Comparison of ENCODE assay signal across 8 cellular contexts in the genomic region with DNA sequence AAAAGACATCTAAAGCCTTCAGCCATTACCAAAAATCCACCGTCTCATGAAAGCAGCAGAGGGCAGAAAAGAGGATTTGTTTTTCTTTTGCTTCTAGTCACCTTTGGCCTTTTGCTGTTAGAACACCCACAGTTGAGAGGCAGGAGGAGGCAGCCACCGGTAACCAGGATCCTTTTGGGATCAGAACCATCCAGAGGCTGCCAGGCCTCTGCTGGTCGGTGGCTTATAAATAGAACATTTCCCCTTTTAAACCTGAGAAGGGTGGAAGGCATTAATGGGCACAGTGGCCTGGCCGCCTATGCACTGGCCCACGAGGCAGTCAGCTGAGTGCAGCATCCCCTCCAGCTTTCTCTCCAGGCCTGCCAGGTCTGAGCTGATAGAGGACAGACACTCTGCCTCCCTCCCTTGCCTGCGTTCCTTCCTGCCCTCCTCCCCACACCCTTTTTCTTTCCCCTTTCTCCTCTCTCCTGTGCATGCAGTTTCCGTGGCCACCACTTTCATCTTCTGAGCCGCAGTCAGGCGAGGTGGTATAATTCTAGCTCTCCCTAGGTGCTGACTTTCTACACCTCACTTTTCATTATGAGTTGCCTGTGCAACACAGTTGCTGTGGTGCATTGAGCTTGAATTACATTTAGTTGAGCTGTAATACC.
DNase-seq lines count a peak whose midpoint lies in the region; ATAC-seq and TF ChIP-seq lines count a peak whose summit lies in the region.

No MANE protein-coding gene starts in this region.

- H3K36me3 Mint-ChIP-seq in MCF 10A (ENCODE audit: insufficient read depth, unreplicated experiment) = no peaks in the 10 kb centered on the region
- peaks cover 4% of the 10 kb centered on the region for H3K36me3 Mint-ChIP-seq in T-helper 17 cell (ENCODE audit: low read depth)

- intact Hi-C loops in MCF 10A (cut with micrococcal nuclease) = no loop called here
- intact Hi-C loops in breast epithelium (cut with DNase I; ENCODE audit: low total_unique reads) = loop anchor here (5.0 to 10.0 kb wide), 2 partner anchors 381 to 821 kb away; a partner anchor contains a TSS
- intact Hi-C loops in left colon (cut with DNase I, micrococcal nuclease) = no loop called here

- no peaks in the 10 kb centered on the region for H3K36me3 ChIP-seq in breast epithelium

- H3K27ac Mint-ChIP-seq in MCF 10A (ENCODE audit: low read depth, unreplicated experiment) (peak overlapping the region; percentile 27), T-helper 17 cell (peak overlapping the region; percentile 8)

- H3K27me3 ChIP-seq in breast epithelium = no peaks in the 10 kb centered on the region

- peak overlapping the region in 1 of 2 donors; percentile 50 for H3K27ac ChIP-seq in breast epithelium

- DNase-seq in MCF 10A (ENCODE audit: unreplicated experiment) (no peak), breast epithelium (ENCODE audit: low spot score in 2 of 2) (no peak), T-helper 17 cell (no peak), left colon (peak in 1 of 2 donors; percentile 52), HuH-7 (ENCODE audit: low spot score) (no peak), NCI-H226 (no peak), middle frontal gyrus (ENCODE audit: extremely low spot score, low spot score) (no peak)

- H3K4me1 Mint-ChIP-seq in MCF 10A (ENCODE audit: insufficient read depth, unreplicated experiment) (peaks cover 6% of the 10 kb centered on the region), T-helper 17 cell (peaks cover 13% of the 10 kb centered on the region)

- H3K9me3 ChIP-seq in breast epithelium = no peaks in the 10 kb centered on the region
- no peaks in the 10 kb centered on the region for H3K9me3 ChIP-seq in T-helper 17 cell (ENCODE audit: control insufficient read depth, low read length, poor library complexity, severe bottlenecking)

- H3K4me3 ChIP-seq in breast epithelium = no peak overlapping the region

- no peaks in the 10 kb centered on the region for H3K4me1 ChIP-seq in breast epithelium

- POLR2A ChIA-PET in MCF 10A (lab: Yijun Ruan, JAX) = no interaction called here

- BruUV-seq in MCF 10A (replicated peaks; lab: Mats Ljungman, UMichigan) = no TSS peak

- no peak overlapping the region for H3K4me3 Mint-ChIP-seq in MCF 10A (ENCODE audit: unreplicated experiment)
- H3K4me3 Mint-ChIP-seq in T-helper 17 cell = peak overlapping the region; percentile 47

- TF ChIP-seq POLR2A in breast epithelium (IDR thresholded peaks at IDR 0.05) = no peak

- CTCF ChIA-PET in MCF 10A (lab: Yijun Ruan, JAX) = interaction anchor here (0.6 to 1.6 kb wide), 3 partner anchors 11 to 801 kb away, joined by 3 to 4 read pairs (median 3); no protein-coding TSS in a partner anchor

- H3K27me3 Mint-ChIP-seq in MCF 10A (ENCODE audit: insufficient read depth, unreplicated experiment) = no peaks in the 10 kb centered on the region
- H3K27me3 Mint-ChIP-seq in T-helper 17 cell = no peaks in the 10 kb centered on the region

- no peaks in the 10 kb centered on the region for H3K9me3 Mint-ChIP-seq in MCF 10A (ENCODE audit: unreplicated experiment)

- ATAC-seq in HG02642 (IDR thresholded peaks at IDR 0.05; ENCODE audit: poor library complexity, unreplicated experiment) (peak; percentile 60), T-helper 17 cell (peak; percentile 32), left colon (peak; percentile 20)

- TF ChIP-seq CTCF in MCF 10A (IDR thresholded peaks at IDR 0.05; ENCODE audit: unreplicated experiment) = no peak
- no peak for TF ChIP-seq CTCF in breast epithelium (IDR thresholded peaks at IDR 0.05)
